In genomic region chr20:8795404-8795803, GRCh38 we compare ENCODE assay signal across 26 cellular contexts.
"Had no signal": no experiment of that assay in that cellular context is flagged by ENCODE, and none has a peak within 500 bp of the region (broad histone marks: within the 10 kb centered on the region; RNA-seq: fewer than 3 reads in every experiment).

No MANE protein-coding gene starts in this region.

- ATAC-seq: activated CD8-positive, alpha-beta memory T cell treated with anti-CD3 and anti-CD28 coated beads, Interleukin-2, amount 10 ng/mL, durations not matched to agents 7 days and 5 days; activated naive CD8-positive, alpha-beta T cell treated with anti-CD3 and anti-CD28 coated beads, Interleukin-2, amount 50 U/mL, for 24 hours; body of pancreas; PC-3; T-helper 17 cell had no signal

- H3K4me3 Mint-ChIP-seq: activated B cell treated with CpG ODN at 0.5 μM for 24 hours; activated CD4-positive, alpha-beta T cell treated with anti-CD3 and anti-CD28 coated beads, Interleukin-2, amount 10 ng/mL, durations not matched to agents 24 days and 14 days; activated CD8-positive, alpha-beta memory T cell treated with anti-CD3 and anti-CD28 coated beads, Interleukin-2, amount 10 ng/mL, durations not matched to agents 7 days and 5 days; activated naive CD8-positive, alpha-beta T cell treated with anti-CD3 and anti-CD28 coated beads, Interleukin-2, amount 50 U/mL, for 24 hours; activated T-cell treated with anti-CD3 and anti-CD28 coated beads, Interleukin-2, amount 50 U/mL, for 24 hours; activated T-helper 1 cell treated with anti-CD3 and anti-CD28 coated beads, Interleukin-12 subunit alpha, Interleukin-12 subunit beta, Interleukin-2, Interleukin-4 antibody, amounts not matched to agents 30 ng/mL and 10 ng/mL and 1 ng/mL, durations not matched to agents 14 hours and 24 hours and 36 hours; T-helper 17 cell had no signal

- H3K4me1 Mint-ChIP-seq: activated B cell treated with CpG ODN at 0.5 μM for 24 hours; activated CD4-positive, alpha-beta T cell treated with anti-CD3 and anti-CD28 coated beads, Interleukin-2, amount 10 ng/mL, durations not matched to agents 24 days and 14 days; activated CD8-positive, alpha-beta memory T cell treated with anti-CD3 and anti-CD28 coated beads, Interleukin-2, amount 10 ng/mL, durations not matched to agents 7 days and 5 days; activated naive CD8-positive, alpha-beta T cell treated with anti-CD3 and anti-CD28 coated beads, Interleukin-2, amount 50 U/mL, for 24 hours; T-helper 17 cell had no signal

- H3K4me1 ChIP-seq: ascending aorta, body of pancreas had no signal

- H3K4me3 ChIP-seq: ascending aorta, body of pancreas had no signal

- H3K27ac Mint-ChIP-seq: activated B cell treated with CpG ODN at 0.5 μM for 24 hours; activated CD4-positive, alpha-beta T cell treated with anti-CD3 and anti-CD28 coated beads, Interleukin-2, amount 10 ng/mL, durations not matched to agents 24 days and 14 days; activated CD8-positive, alpha-beta memory T cell treated with anti-CD3 and anti-CD28 coated beads, Interleukin-2, amount 10 ng/mL, durations not matched to agents 7 days and 5 days; activated naive CD4-positive, alpha-beta T cell treated with anti-CD3 and anti-CD28 coated beads, Interleukin-2, amount 50 U/mL, for 72 hours; activated naive CD8-positive, alpha-beta T cell treated with anti-CD3 and anti-CD28 coated beads, Interleukin-2, amount 50 U/mL, for 24 hours; activated T-cell treated with anti-CD3 and anti-CD28 coated beads, Interleukin-2, amount 50 U/mL, for 24 hours; activated T-helper 1 cell treated with anti-CD3 and anti-CD28 coated beads, Interleukin-12 subunit alpha, Interleukin-12 subunit beta, Interleukin-2, Interleukin-4 antibody, amounts not matched to agents 30 ng/mL and 10 ng/mL and 1 ng/mL, durations not matched to agents 14 hours and 24 hours and 36 hours; T-helper 17 cell had no signal

- H3K9me3 ChIP-seq: ascending aorta, body of pancreas had no signal

- H3K36me3 Mint-ChIP-seq: activated CD8-positive, alpha-beta memory T cell treated with anti-CD3 and anti-CD28 coated beads, Interleukin-2, amount 10 ng/mL, durations not matched to agents 7 days and 5 days; activated naive CD4-positive, alpha-beta T cell treated with anti-CD3 and anti-CD28 coated beads, Interleukin-2, amount 50 U/mL, for 72 hours had no signal

- H3K9me3 Mint-ChIP-seq: activated CD4-positive, alpha-beta T cell treated with anti-CD3 and anti-CD28 coated beads, Interleukin-2, amount 10 ng/mL, durations not matched to agents 24 days and 14 days; activated naive CD4-positive, alpha-beta T cell treated with anti-CD3 and anti-CD28 coated beads, Interleukin-2, amount 50 U/mL, for 72 hours; activated naive CD8-positive, alpha-beta T cell treated with anti-CD3 and anti-CD28 coated beads, Interleukin-2, amount 50 U/mL, for 24 hours; activated T-cell treated with anti-CD3 and anti-CD28 coated beads, Interleukin-2, amount 50 U/mL, for 24 hours; activated T-helper 1 cell treated with anti-CD3 and anti-CD28 coated beads, Interleukin-12 subunit alpha, Interleukin-12 subunit beta, Interleukin-2, Interleukin-4 antibody, amounts not matched to agents 30 ng/mL and 10 ng/mL and 1 ng/mL, durations not matched to agents 14 hours and 24 hours and 36 hours had no signal

- H3K27me3 ChIP-seq: ascending aorta, body of pancreas had no signal

- DNase-seq: activated B cell treated with CpG ODN at 0.5 μM for 24 hours; activated CD4-positive, alpha-beta T cell treated with anti-CD3 and anti-CD28 coated beads for 1 hour; activated CD4-positive, alpha-beta T cell treated with anti-CD3 and anti-CD28 coated beads, Interleukin-2, amount 10 ng/mL, durations not matched to agents 24 days and 14 days; activated CD4-positive, alpha-beta T cell treated with anti-CD3 and anti-CD28 coated beads, Interleukin-2, amount 50 U/mL, for 48 hours; activated CD8-positive, alpha-beta memory T cell treated with anti-CD3 and anti-CD28 coated beads, Interleukin-2, amount 10 ng/mL, durations not matched to agents 7 days and 5 days; activated effector memory CD4-positive, alpha-beta T cell treated with anti-CD3 and anti-CD28 coated beads, Interleukin-2, amount 50 U/mL, for 16 hours; activated naive CD4-positive, alpha-beta T cell treated with Interleukin-2 at 50 U/mL for 16 hours; activated naive CD8-positive, alpha-beta T cell treated with anti-CD3 and anti-CD28 coated beads, Interleukin-2, amount 50 U/mL, for 24 hours; activated T-cell treated with anti-CD3 and anti-CD28 coated beads, Interleukin-2, amount 50 U/mL, for 24 hours; amniotic stem cell; body of pancreas; central memory CD4-positive, alpha-beta T cell; KBM-7; NCI-H1105; NCI-H1436; NCI-H187; NCI-H2081; NCI-H446; NCI-H524; PC-3; SHP77 treated with DMSO at 0.1 percent for 48 hours; T-helper 17 cell; T-helper 9 cell had no signal

- H3K36me3 ChIP-seq: ascending aorta had no signal
